8 cellular contexts compared by ENCODE assay signal in the genomic region with DNA sequence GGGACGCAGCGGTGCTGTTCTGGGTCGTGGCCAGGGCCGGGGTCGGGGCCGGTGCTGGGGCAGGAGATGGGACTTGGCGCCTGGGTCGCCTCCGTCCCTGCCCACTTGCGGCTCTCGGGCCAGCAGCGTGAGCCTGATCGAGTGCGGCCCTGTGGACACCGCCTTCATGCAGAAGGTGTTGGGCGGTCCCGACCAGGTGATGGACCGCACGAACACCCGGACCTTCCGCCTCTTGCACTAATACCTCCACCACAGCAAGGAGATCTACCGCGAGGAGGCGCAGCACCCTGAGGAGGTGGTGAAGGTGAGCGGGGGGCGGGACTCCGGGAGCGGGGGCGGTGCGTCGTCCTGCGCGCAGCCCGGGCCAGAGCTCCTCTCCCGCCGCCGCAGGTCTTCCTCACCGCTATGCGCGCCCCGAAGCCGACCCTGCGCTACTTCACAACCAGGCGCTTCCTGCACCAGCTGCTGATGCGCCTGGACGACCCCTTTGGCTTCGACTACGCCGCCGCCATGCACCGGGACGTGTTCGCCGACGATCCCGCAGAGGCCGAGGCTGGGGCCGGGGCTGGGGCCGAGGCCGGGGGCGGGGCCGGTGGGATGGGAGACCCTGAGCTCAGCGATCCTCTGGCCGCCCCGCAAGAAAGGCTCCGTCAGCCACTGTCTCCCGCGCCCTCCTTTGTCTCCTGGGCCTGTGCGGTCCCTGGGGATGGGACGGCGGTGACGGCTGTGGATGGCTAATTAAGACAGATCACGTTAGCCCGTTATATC. TPM values are rescaled to one million over a fixed set of nuclear protein-coding genes. Genes with fewer than 3 reads are reported as not detected.
DNase-seq lines count a peak whose midpoint lies in the region; ATAC-seq and TF ChIP-seq lines count a peak whose summit lies in the region.

No MANE protein-coding gene starts in this region.

- H3K27me3 ChIP-seq in right atrium auricular region, result no peaks in the 10 kb centered on the region
- peaks cover 20% of the 10 kb centered on the region for H3K27me3 ChIP-seq in neutrophil

- H3K4me1 Mint-ChIP-seq in activated CD8-positive, alpha-beta T cell treated with anti-CD3 and anti-CD28 coated beads for 36 hours (ENCODE audit: low read depth), result peaks cover 14% of the 10 kb centered on the region
- H3K4me1 Mint-ChIP-seq in endothelial cell (ENCODE audit: unreplicated experiment), result peaks cover 7% of the 10 kb centered on the region

- H3K9me3 ChIP-seq in right atrium auricular region (no peaks in the 10 kb centered on the region), neutrophil (no peaks in the 10 kb centered on the region)

- 19% methylated on average over 74 of the region's 74 CpGs for WGBS in urinary bladder

- H3K36me3 ChIP-seq in right atrium auricular region (no peaks in the 10 kb centered on the region), neutrophil (peaks cover 16% of the 10 kb centered on the region), urinary bladder (ENCODE audit: insufficient read depth) (peaks cover 2% of the 10 kb centered on the region)

- H3K4me1 ChIP-seq in right atrium auricular region (peaks cover 0 to 18% of the 10 kb centered on the region in 2 donors), neutrophil (ENCODE audit: control insufficient read depth in 1 of 2, insufficient read depth in 1 of 2, low read depth in 1 of 2, low read length in 1 of 2) (peaks cover 5 to 9% of the 10 kb centered on the region in 2 experiments), urinary bladder (ENCODE audit: insufficient read depth) (no peaks in the 10 kb centered on the region)

- peak overlapping the region in 1 of 2 donors; percentile 40 for H3K4me3 ChIP-seq in right atrium auricular region
- peak overlapping the region; percentile 23 to 32 for H3K4me3 ChIP-seq in neutrophil (ENCODE audit: low read depth in 1 of 2, low read length in 1 of 2)
- peak overlapping the region; percentile 39 for H3K4me3 ChIP-seq in urinary bladder (ENCODE audit: low read depth, low read length)

- intact Hi-C loops in Right ventricle myocardium superior (cut with DNase I), result no loop called here
- intact Hi-C loops in activated CD8-positive, alpha-beta T cell treated with anti-CD3 and anti-CD28 coated beads for 36 hours (cut with micrococcal nuclease), result no loop called here

- peak; percentile 66 for ATAC-seq in Right ventricle myocardium superior (ENCODE audit: poor library complexity)
- ATAC-seq in activated CD8-positive, alpha-beta T cell treated with anti-CD3 and anti-CD28 coated beads for 36 hours, result peak; percentile 91

- H3K27ac ChIP-seq in right atrium auricular region (no peak overlapping the region), neutrophil (no peak overlapping the region), urinary bladder (ENCODE audit: low read depth) (no peak overlapping the region)

- peak overlapping the region; percentile 35 for H3K4me3 Mint-ChIP-seq in activated CD8-positive, alpha-beta T cell treated with anti-CD3 and anti-CD28 coated beads for 36 hours
- no peak overlapping the region for H3K4me3 Mint-ChIP-seq in endothelial cell (ENCODE audit: unreplicated experiment)

- DNase-seq in Right ventricle myocardium superior (peak; percentile 73), right atrium auricular region (ENCODE audit: low spot score) (no peak), NCI-H187 treated with DMSO at 0.1 percent for 48 hours (lab: John Stamatoyannopoulos, UW) (peak; percentile 35), endothelial cell (ENCODE audit: low spot score) (peak; percentile 76), AG08395 (ENCODE audit: low spot score) (no peak)
- DNase-seq in activated CD8-positive, alpha-beta T cell treated with anti-CD3 and anti-CD28 coated beads for 36 hours, result peak; percentile 91

- TF ChIP-seq CTCF in right atrium auricular region (IDR thresholded peaks at IDR 0.05) (peak in 1 of 2 donors; percentile 42), endothelial cell (IDR thresholded peaks at IDR 0.05; ENCODE audit: unreplicated experiment) (peak; percentile 17), neutrophil (IDR thresholded peaks at IDR 0.05) (no peak)
- peak; percentile 75 for TF ChIP-seq CTCF in activated CD8-positive, alpha-beta T cell treated with anti-CD3 and anti-CD28 coated beads for 36 hours (IDR thresholded peaks at IDR 0.05)

- CTCF ChIA-PET in activated CD8-positive, alpha-beta T cell treated with anti-CD3 and anti-CD28 coated beads for 36 hours (lab: Charles Lee), result interaction anchor here (0.7 to 1.5 kb wide), 11 partner anchors 11 to 388 kb away, joined by 3 to 11 read pairs (median 3); partner anchors contain the start of genes HCRT and NAGLU

- H3K27me3 Mint-ChIP-seq in activated CD8-positive, alpha-beta T cell treated with anti-CD3 and anti-CD28 coated beads for 36 hours, result no peaks in the 10 kb centered on the region
- peaks cover 10% of the 10 kb centered on the region for H3K27me3 Mint-ChIP-seq in endothelial cell (ENCODE audit: unreplicated experiment)

- peaks cover 2% of the 10 kb centered on the region for H3K36me3 Mint-ChIP-seq in activated CD8-positive, alpha-beta T cell treated with anti-CD3 and anti-CD28 coated beads for 36 hours (ENCODE audit: low read depth)
- H3K36me3 Mint-ChIP-seq in endothelial cell (ENCODE audit: low read depth, unreplicated experiment), result no peaks in the 10 kb centered on the region

- no peak overlapping the region for H3K27ac Mint-ChIP-seq in activated CD8-positive, alpha-beta T cell treated with anti-CD3 and anti-CD28 coated beads for 36 hours
- no peak overlapping the region for H3K27ac Mint-ChIP-seq in endothelial cell (ENCODE audit: unreplicated experiment)

- POLR2A ChIA-PET in activated CD8-positive, alpha-beta T cell treated with anti-CD3 and anti-CD28 coated beads for 36 hours (lab: Charles Lee), result interaction anchor here (1.2 to 1.7 kb wide), 2 partner anchors 12 to 18 kb away, joined by 3 to 5 read pairs; partner anchors contain the start of gene NAGLU

- no peaks in the 10 kb centered on the region for H3K9me3 Mint-ChIP-seq in activated CD8-positive, alpha-beta T cell treated with anti-CD3 and anti-CD28 coated beads for 36 hours
- H3K9me3 Mint-ChIP-seq in endothelial cell (ENCODE audit: unreplicated experiment), result no peaks in the 10 kb centered on the region

RNA-seq across cellular contexts. Expression of gene HSD17B1, which starts 4.5 kb away (rescaled TPM):
- total RNA-seq in Right ventricle myocardium superior (0.78 TPM), right atrium auricular region (under 1 TPM; 0.39 to 0.78 TPM), endothelial cell (ENCODE audit: unreplicated experiment) (0.64 TPM), urinary bladder (1.5 TPM)
- total RNA-seq in activated CD8-positive, alpha-beta T cell treated with anti-CD3 and anti-CD28 coated beads for 36 hours, result under 1 TPM; 0.43 to 0.49 TPM
- 2.5 TPM for polyA plus RNA-seq in urinary bladder

RNA-seq across cellular contexts. Expression of gene NAGLU, which starts 12.2 kb away (rescaled TPM):
- total RNA-seq in Right ventricle myocardium superior (8.3 TPM), right atrium auricular region (10 to 100 TPM; 19.6 to 22.1 TPM), endothelial cell (ENCODE audit: unreplicated experiment) (24.2 TPM), urinary bladder (18.0 TPM)
- 10 to 100 TPM; 10.8 to 11.4 TPM for total RNA-seq in activated CD8-positive, alpha-beta T cell treated with anti-CD3 and anti-CD28 coated beads for 36 hours
- 40.3 TPM for polyA plus RNA-seq in urinary bladder

RNA-seq across cellular contexts. Expression of gene COASY, which starts 13.7 kb away (rescaled TPM):
- total RNA-seq in Right ventricle myocardium superior (41.6 TPM), right atrium auricular region (10 to 100 TPM; 18.1 to 19.0 TPM), endothelial cell (ENCODE audit: unreplicated experiment) (66.3 TPM), urinary bladder (8.8 TPM)
- total RNA-seq in activated CD8-positive, alpha-beta T cell treated with anti-CD3 and anti-CD28 coated beads for 36 hours, result 10 to 100 TPM; 59.5 to 60.9 TPM
- polyA plus RNA-seq in urinary bladder, result 43.7 TPM

RNA-seq across cellular contexts. Expression of gene MLX, which starts 18.6 kb away (rescaled TPM):
- total RNA-seq in Right ventricle myocardium superior, result 69.1 TPM
- total RNA-seq in right atrium auricular region, result 10 to 100 TPM; 40.1 to 63.6 TPM
- 10 to 100 TPM; 42.7 to 45.9 TPM for total RNA-seq in activated CD8-positive, alpha-beta T cell treated with anti-CD3 and anti-CD28 coated beads for 36 hours
- total RNA-seq in endothelial cell (ENCODE audit: unreplicated experiment), result 45.9 TPM
- 17.1 TPM for total RNA-seq in urinary bladder
- 38.0 TPM for polyA plus RNA-seq in urinary bladder

RNA-seq across cellular contexts. Expression of gene PSMC3IP, which starts 29.3 kb away (rescaled TPM):
- total RNA-seq in Right ventricle myocardium superior (2.3 TPM), right atrium auricular region (1 to 10 TPM; 1.2 to 1.6 TPM), endothelial cell (ENCODE audit: unreplicated experiment) (8.0 TPM), urinary bladder (4.5 TPM)
- 10 to 100 TPM; 18.1 to 21.4 TPM for total RNA-seq in activated CD8-positive, alpha-beta T cell treated with anti-CD3 and anti-CD28 coated beads for 36 hours
- polyA plus RNA-seq in urinary bladder, result 7.9 TPM

Comparison
In these comparisons a context has a peak if more than half of its experiments do, and no peak if none do; other contexts are left out.
1. DNase-seq: peak in Right ventricle myocardium superior (single experiment), NCI-H187 treated with DMSO at 0.1 percent for 48 hours (single experiment), activated CD8-positive, alpha-beta T cell treated with anti-CD3 and anti-CD28 coated beads for 36 hours (single experiment) and endothelial cell (single experiment); none in right atrium auricular region (single experiment) and AG08395 (single experiment).